Comparison of ENCODE assay signal across 8 cellular contexts in genomic region chr13:111429064-111429558, GRCh38.
DNase-seq lines count a peak whose midpoint lies in the region; ATAC-seq and TF ChIP-seq lines count a peak whose summit lies in the region.

No MANE protein-coding gene starts in this region.

- CTCF ChIA-PET in RWPE1 (lab: Yijun Ruan, JAX) (interaction anchor here (0.6 to 1.6 kb wide), 6 partner anchors 10 to 364 kb away, joined by 3 to 5 read pairs (median 4); no protein-coding TSS in a partner anchor), mammary epithelial cell (lab: Charles Lee; ENCODE audit: low non-redundant PET) (interaction anchor here (0.7 kb wide), 1 partner anchor 1916 kb away, joined by 5 read pairs; no protein-coding TSS in a partner anchor)

- no peaks in the 10 kb centered on the region for H3K36me3 ChIP-seq in cardiac muscle cell
- H3K36me3 ChIP-seq in mammary epithelial cell (ENCODE audit: insufficient read depth, low read length): no peaks in the 10 kb centered on the region
- H3K36me3 ChIP-seq in lower lobe of right lung: no peaks in the 10 kb centered on the region
- no peaks in the 10 kb centered on the region for H3K36me3 ChIP-seq in tibial nerve

- no peaks in the 10 kb centered on the region for H3K4me1 ChIP-seq in cardiac muscle cell (ENCODE audit: low read depth)
- no peaks in the 10 kb centered on the region for H3K4me1 ChIP-seq in mammary epithelial cell (ENCODE audit: insufficient read depth, low read length)
- no peaks in the 10 kb centered on the region for H3K4me1 ChIP-seq in lower lobe of right lung
- no peaks in the 10 kb centered on the region for H3K4me1 ChIP-seq in tibial nerve

- DNase-seq in cardiac muscle cell (ENCODE audit: low read depth in 1 of 2, low spot score in 1 of 2) (peak; percentile 17 to 67), cardiac septum (ENCODE audit: low spot score) (no peak), RWPE1 (ENCODE audit: low spot score) (peak; percentile 39), mammary epithelial cell (peak; percentile 4), lower lobe of right lung (no peak), tibial nerve (ENCODE audit: low spot score in 2 of 2) (peak in 1 of 2 donors; percentile 63)
- DNase-seq in effector CD8-positive, alpha-beta T cell (lab: John Stamatoyannopoulos, UW): no peak

- POLR2A ChIA-PET in RWPE1 (lab: Yijun Ruan, JAX; ENCODE audit: low non-redundant PET): no interaction called here

- intact Hi-C loops in cardiac septum (cut with DNase I): no loop called here
- intact Hi-C loops in mammary epithelial cell (cut with micrococcal nuclease): no loop called here
- intact Hi-C loops in lower lobe of right lung (cut with DNase I): no loop called here

- dilution Hi-C loops in mammary epithelial cell (cut with HindIII; ENCODE audit: low sequenced_read_pairs): no loop called here

- in situ Hi-C loops in mammary epithelial cell (cut with MboI; ENCODE audit: low sequenced_read_pairs in 2 of 2): no loop called here

- ATAC-seq in HG03342 (IDR thresholded peaks at IDR 0.05; ENCODE audit: unreplicated experiment): peak; percentile 58
- ATAC-seq in lower lobe of right lung: peak; percentile 54

- H3K4me2 ChIP-seq in mammary epithelial cell (ENCODE audit: insufficient read depth, low read depth, low read length): no peak overlapping the region

- H3K9me3 ChIP-seq in cardiac muscle cell (ENCODE audit: low read depth) (no peaks in the 10 kb centered on the region), mammary epithelial cell (replicated peaks; ENCODE audit: insufficient read depth, low read length) (peaks cover 3% of the 10 kb centered on the region), lower lobe of right lung (no peaks in the 10 kb centered on the region), tibial nerve (no peaks in the 10 kb centered on the region)

- no peak overlapping the region for H2AFZ ChIP-seq in mammary epithelial cell (ENCODE audit: low read depth, low read length)

- H3K4me3 ChIP-seq in cardiac muscle cell: peak overlapping the region; percentile 22
- H3K4me3 ChIP-seq in mammary epithelial cell (replicated peaks in 1 of 3; ENCODE audit: insufficient read depth in 1 of 3, low read depth in 2 of 3, low read length in 3 of 3): no peak overlapping the region
- no peak overlapping the region for H3K4me3 ChIP-seq in lower lobe of right lung
- H3K4me3 ChIP-seq in tibial nerve: no peak overlapping the region

- no peaks in the 10 kb centered on the region for H3K79me2 ChIP-seq in mammary epithelial cell (ENCODE audit: insufficient read depth, low read length)

- no peak overlapping the region for H3K27ac ChIP-seq in cardiac muscle cell
- no peak overlapping the region for H3K27ac ChIP-seq in RWPE1
- H3K27ac ChIP-seq in mammary epithelial cell (ENCODE audit: insufficient read depth, low read depth, low read length): no peak overlapping the region
- no peak overlapping the region for H3K27ac ChIP-seq in lower lobe of right lung
- H3K27ac ChIP-seq in tibial nerve: no peak overlapping the region

- TF ChIP-seq EP300 in tibial nerve (IDR thresholded peaks at IDR 0.05): no peak

- TF ChIP-seq CTCF in cardiac muscle cell (IDR thresholded peaks at IDR 0.05; ENCODE audit: low read depth, low read length) (peak; percentile 49), RWPE1 (conservative IDR thresholded peaks at IDR 0.05; ENCODE audit: low read depth) (peak; percentile 38), mammary epithelial cell (conservative IDR thresholded peaks at IDR 0.05 in 1 of 2, IDR thresholded peaks at IDR 0.05 in 1 of 2; ENCODE audit: extremely low read depth in 1 of 2, insufficient read depth in 1 of 2, low read depth in 1 of 2, low read length in 2 of 2) (peak; percentile 47 to 49), lower lobe of right lung (IDR thresholded peaks at IDR 0.05) (peak; percentile 42), tibial nerve (IDR thresholded peaks at IDR 0.05) (peak; percentile 30 to 62 (median 51))

- H3K27me3 ChIP-seq in cardiac muscle cell (peaks cover 8% of the 10 kb centered on the region), mammary epithelial cell (ENCODE audit: insufficient read depth, low read length) (no peaks in the 10 kb centered on the region), lower lobe of right lung (ENCODE audit: low read depth) (peaks cover 21% of the 10 kb centered on the region), tibial nerve (peaks cover 0 to 3% of the 10 kb centered on the region in 2 donors)

- H4K20me1 ChIP-seq in mammary epithelial cell (ENCODE audit: insufficient read depth, low read length): no peaks in the 10 kb centered on the region

- no peak for TF ChIP-seq POLR2A in tibial nerve (IDR thresholded peaks at IDR 0.05)

- 33% methylated on average over 12 of the region's 12 CpGs for WGBS in mammary epithelial cell (ENCODE audit: low coverage, missing lambda C conversion rate)
- WGBS in tibial nerve, 2 donors: 19 to 24% methylated on average over 12 of the region's 12 CpGs

- BruUV-seq in mammary epithelial cell (replicated peaks; lab: Mats Ljungman, UMichigan): no TSS peak

- no peak overlapping the region for H3K9ac ChIP-seq in mammary epithelial cell (ENCODE audit: insufficient read depth, low read length)

Comparison
In these comparisons a context has a peak if more than half of its experiments do, and no peak if none do; other contexts are left out.
1. DNase-seq: peak in cardiac muscle cell (2 of 2), RWPE1 (single experiment) and mammary epithelial cell (single experiment); none in cardiac septum (single experiment), lower lobe of right lung (single experiment) and effector CD8-positive, alpha-beta T cell (single experiment).
2. Peak in every context shown above with its lines, with median percentiles within 50 percentile points of each other: CTCF ChIP-seq.